Comparison of ENCODE assay signal across 17 cellular contexts in the genomic region with DNA sequence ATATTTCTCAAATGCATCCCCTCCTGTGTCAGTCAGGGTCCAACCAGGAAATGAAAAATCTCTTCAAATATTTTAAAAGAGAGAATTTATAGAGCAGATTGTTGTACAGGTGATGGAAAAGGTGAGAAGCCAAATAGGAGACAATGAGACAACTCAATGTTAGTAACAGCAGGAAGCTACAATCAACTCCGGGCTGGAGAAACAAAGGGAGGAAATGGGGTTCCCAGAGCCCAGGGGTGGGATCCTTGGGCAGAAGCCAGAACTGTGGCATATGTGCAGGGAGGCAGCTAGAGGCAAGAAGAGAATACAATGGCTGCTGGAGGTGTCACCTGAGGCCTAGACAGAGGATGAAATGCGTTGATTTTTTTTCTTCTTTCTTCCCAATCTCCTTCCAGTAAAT.
DNase-seq lines count a peak whose midpoint lies in the region; ATAC-seq and TF ChIP-seq lines count a peak whose summit lies in the region.
"Had no signal": no experiment of that assay in that cellular context is flagged by ENCODE, and none has a peak within 500 bp of the region (broad histone marks: within the 10 kb centered on the region; RNA-seq: fewer than 3 reads in every experiment).

No MANE protein-coding gene starts in this region.

- H2AFZ ChIP-seq in HCT116 (ENCODE audit: low read depth, low read length, poor library complexity, severe bottlenecking) = peak overlapping the region; percentile 29

- peaks cover 37% of the 10 kb centered on the region for H3K4me1 Mint-ChIP-seq in endothelial cell (ENCODE audit: unreplicated experiment)
- H3K4me1 Mint-ChIP-seq in activated CD8-positive, alpha-beta T cell treated with anti-CD3 and anti-CD28 coated beads, Interleukin-2, amount 10 ng/mL, durations not matched to agents 7 days and 5 days (ENCODE audit: low read depth) = no peaks in the 10 kb centered on the region
- H3K4me1 Mint-ChIP-seq: CD4-positive, CD25-positive, alpha-beta regulatory T cell had no signal

- no peak overlapping the region for H3K4me3 Mint-ChIP-seq in endothelial cell (ENCODE audit: unreplicated experiment)
- no peak overlapping the region for H3K4me3 Mint-ChIP-seq in activated CD8-positive, alpha-beta T cell treated with anti-CD3 and anti-CD28 coated beads, Interleukin-2, amount 10 ng/mL, durations not matched to agents 7 days and 5 days
- H3K4me3 Mint-ChIP-seq: CD4-positive, CD25-positive, alpha-beta regulatory T cell had no signal

- no peak overlapping the region for H3K4me2 ChIP-seq in HCT116 (ENCODE audit: low read length)

- no peak for ATAC-seq in HCT116
- peak; percentile 39 for ATAC-seq in left lobe of liver
- ATAC-seq in activated CD8-positive, alpha-beta T cell treated with anti-CD3 and anti-CD28 coated beads, Interleukin-2, amount 10 ng/mL, durations not matched to agents 7 days and 5 days = no peak
- no peak for ATAC-seq in SK-N-SH treated with all-trans-retinoic acid at 6 μM for 48 hours

- H3K36me3 Mint-ChIP-seq in endothelial cell (ENCODE audit: low read depth, unreplicated experiment) = no peaks in the 10 kb centered on the region
- H3K36me3 Mint-ChIP-seq in activated CD8-positive, alpha-beta T cell treated with anti-CD3 and anti-CD28 coated beads, Interleukin-2, amount 10 ng/mL, durations not matched to agents 7 days and 5 days (ENCODE audit: low read depth) = no peaks in the 10 kb centered on the region
- H3K36me3 Mint-ChIP-seq: CD4-positive, CD25-positive, alpha-beta regulatory T cell had no signal

- H3K79me2 ChIP-seq in HCT116 (ENCODE audit: insufficient read depth, low read length) = no peaks in the 10 kb centered on the region

- CTCF ChIA-PET in HCT116 (lab: Charles Lee) = no interaction called here
- CTCF ChIA-PET in activated CD8-positive, alpha-beta T cell treated with anti-CD3 and anti-CD28 coated beads, Interleukin-2, amount 10 ng/mL, durations not matched to agents 7 days and 5 days (lab: Charles Lee) = no interaction called here

- RAD21 ChIA-PET in HCT116 (lab: Charles Lee; ENCODE audit: low non-redundant PET in 1 of 2, low total read pairs in 2 of 2, uncharacterized antibody in 2 of 2, unreplicated experiment in 2 of 2) = no interaction called here

- no peak overlapping the region for H3K9ac ChIP-seq in HCT116 (ENCODE audit: low read length)

- H3K36me3 ChIP-seq in HCT116 (ENCODE audit: control insufficient read depth in 1 of 2, insufficient read depth in 2 of 2, low read length in 2 of 2) = no peaks in the 10 kb centered on the region

- H3K4me3 ChIP-seq in HCT116 (replicated peaks in 1 of 2; ENCODE audit: low read depth in 1 of 2, low read length in 2 of 2) = no peak overlapping the region

- H3K27me3 Mint-ChIP-seq in endothelial cell (ENCODE audit: unreplicated experiment) = peaks cover 2% of the 10 kb centered on the region
- H3K27me3 Mint-ChIP-seq in activated CD8-positive, alpha-beta T cell treated with anti-CD3 and anti-CD28 coated beads, Interleukin-2, amount 10 ng/mL, durations not matched to agents 7 days and 5 days (ENCODE audit: low read depth) = no peaks in the 10 kb centered on the region

- no peaks in the 10 kb centered on the region for H4K20me1 ChIP-seq in HCT116 (ENCODE audit: insufficient read depth)

- POLR2A ChIA-PET in HCT116 (lab: Charles Lee) = no interaction called here
- POLR2A ChIA-PET in activated CD8-positive, alpha-beta T cell treated with anti-CD3 and anti-CD28 coated beads, Interleukin-2, amount 10 ng/mL, durations not matched to agents 7 days and 5 days (lab: Charles Lee) = interaction anchor here (0.6 kb wide), 1 partner anchor 14 kb away, joined by 3 read pairs; no protein-coding TSS in a partner anchor

- H3K27ac ChIP-seq in HCT116 (ENCODE audit: low read depth, low read length) = no peak overlapping the region

- peak overlapping the region; percentile 85 for H3K27ac Mint-ChIP-seq in endothelial cell (ENCODE audit: unreplicated experiment)
- H3K27ac Mint-ChIP-seq in activated CD8-positive, alpha-beta T cell treated with anti-CD3 and anti-CD28 coated beads, Interleukin-2, amount 10 ng/mL, durations not matched to agents 7 days and 5 days = no peak overlapping the region

- no peaks in the 10 kb centered on the region for H3K9me2 ChIP-seq in HCT116 (ENCODE audit: insufficient read depth)

- intact Hi-C loops in HCT116 (cut with micrococcal nuclease) = no loop called here

- DNase-seq in COR-L47 (lab: John Stamatoyannopoulos, UW) (peak; percentile 77), HCT116 (ENCODE audit: low read depth, low spot score) (no peak), endothelial cell (ENCODE audit: low spot score) (peak; percentile 18), left lobe of liver (ENCODE audit: low spot score) (no peak), NCI-H82 (lab: John Stamatoyannopoulos, UW) (no peak)
- DNase-seq in activated CD8-positive, alpha-beta T cell treated with anti-CD3 and anti-CD28 coated beads, Interleukin-2, amount 10 ng/mL, durations not matched to agents 7 days and 5 days = no peak
- DNase-seq: CD4-positive, CD25-positive, alpha-beta regulatory T cell; DMS 273 treated with DMSO at 0.1 percent for 48 hours; KBM-7; NCI-H1092 treated with DMSO at 0.1 percent for 48 hours; NCI-H1436 treated with DMSO at 0.1 percent for 48 hours; NCI-H1930; NCI-H226; NCI-H510A treated with DMSO at 0.1 percent for 48 hours; OCI-M1; SHP77 had no signal

- H3K27me3 ChIP-seq in HCT116 (ENCODE audit: insufficient read depth, low read length) = no peaks in the 10 kb centered on the region

- TF ChIP-seq RAD21 in HCT116 (IDR thresholded peaks at IDR 0.05; ENCODE audit: low read depth) = no peak

- peaks cover 26 to 43% of the 10 kb centered on the region in 2 experiments for H3K4me1 ChIP-seq in HCT116 (ENCODE audit: control insufficient read depth in 1 of 2, insufficient read depth in 2 of 2, low read length in 2 of 2)

- TF ChIP-seq CTCF in HCT116 (IDR thresholded peaks at IDR 0.05 in 2 of 3, conservative IDR thresholded peaks at IDR 0.05 in 1 of 3; ENCODE audit: borderline replicate concordance in 1 of 3, insufficient read depth in 1 of 3, low read depth in 2 of 3, low read length in 2 of 3) (no peak), endothelial cell (IDR thresholded peaks at IDR 0.05; ENCODE audit: unreplicated experiment) (no peak)

- no peaks in the 10 kb centered on the region for H3K9me3 ChIP-seq in HCT116 (ENCODE audit: control insufficient read depth in 1 of 2, insufficient read depth in 1 of 2, low read depth in 1 of 2, low read length in 2 of 2)

- no peaks in the 10 kb centered on the region for H3K9me3 Mint-ChIP-seq in endothelial cell (ENCODE audit: unreplicated experiment)
- H3K9me3 Mint-ChIP-seq in activated CD8-positive, alpha-beta T cell treated with anti-CD3 and anti-CD28 coated beads, Interleukin-2, amount 10 ng/mL, durations not matched to agents 7 days and 5 days (ENCODE audit: insufficient read depth) = no peaks in the 10 kb centered on the region

- no peak for TF ChIP-seq POLR2A in HCT116 (IDR thresholded peaks at IDR 0.05; ENCODE audit: borderline replicate concordance, extremely low read depth, insufficient read depth, insufficient read length)

- no TSS peak for BruUV-seq in HCT116 (replicated peaks; lab: Mats Ljungman, UMichigan)

TF ChIP-seq in HCT116, 20 proteins besides CTCF, POLR2A, EP300 and RAD21 (continues in another document):
- no peak for TF ChIP-seq EZH2phosphoT487 (IDR thresholded peaks at IDR 0.05; ENCODE audit: borderline replicate concordance)
- TF ChIP-seq TCF7L2 (IDR thresholded peaks at IDR 0.05; ENCODE audit: borderline replicate concordance, extremely low read depth, insufficient read depth, insufficient read length) = no peak

TF ChIP-seq in SK-N-SH treated with all-trans-retinoic acid at 6 μM for 48 hours, 23 proteins besides CTCF, POLR2A, EP300 and RAD21 (continues in another document):
- TF ChIP-seq ZC3H10 (CRISPR knock-in tag; IDR thresholded peaks at IDR 0.05) = no peak
- TF ChIP-seq, protein P1, sequence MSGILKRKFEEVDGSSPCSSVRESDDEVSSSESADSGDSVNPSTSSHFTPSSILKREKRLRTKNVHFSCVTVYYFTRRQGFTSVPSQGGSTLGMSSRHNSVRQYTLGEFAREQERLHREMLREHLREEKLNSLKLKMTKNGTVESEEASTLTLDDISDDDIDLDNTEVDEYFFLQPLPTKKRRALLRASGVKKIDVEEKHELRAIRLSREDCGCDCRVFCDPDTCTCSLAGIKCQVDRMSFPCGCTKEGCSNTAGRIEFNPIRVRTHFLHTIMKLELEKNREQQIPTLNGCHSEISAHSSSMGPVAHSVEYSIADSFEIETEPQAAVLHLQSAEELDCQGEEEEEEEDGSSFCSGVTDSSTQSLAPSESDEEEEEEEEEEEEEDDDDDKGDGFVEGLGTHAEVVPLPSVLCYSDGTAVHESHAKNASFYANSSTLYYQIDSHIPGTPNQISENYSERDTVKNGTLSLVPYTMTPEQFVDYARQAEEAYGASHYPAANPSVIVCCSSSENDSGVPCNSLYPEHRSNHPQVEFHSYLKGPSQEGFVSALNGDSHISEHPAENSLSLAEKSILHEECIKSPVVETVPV (CRISPR knock-in tag; IDR thresholded peaks at IDR 0.05) = no peak
- no peak for TF ChIP-seq SNAI2 (CRISPR knock-in tag; IDR thresholded peaks at IDR 0.05)
- TF ChIP-seq ZNF8 (CRISPR knock-in tag; IDR thresholded peaks at IDR 0.05) = no peak
- TF ChIP-seq ESRRG (CRISPR knock-in tag; IDR thresholded peaks at IDR 0.05) = no peak
- no peak for TF ChIP-seq RARB (CRISPR knock-in tag; IDR thresholded peaks at IDR 0.05)
- TF ChIP-seq ZNF70 (CRISPR knock-in tag; IDR thresholded peaks at IDR 0.05) = no peak
- TF ChIP-seq, protein P2, sequence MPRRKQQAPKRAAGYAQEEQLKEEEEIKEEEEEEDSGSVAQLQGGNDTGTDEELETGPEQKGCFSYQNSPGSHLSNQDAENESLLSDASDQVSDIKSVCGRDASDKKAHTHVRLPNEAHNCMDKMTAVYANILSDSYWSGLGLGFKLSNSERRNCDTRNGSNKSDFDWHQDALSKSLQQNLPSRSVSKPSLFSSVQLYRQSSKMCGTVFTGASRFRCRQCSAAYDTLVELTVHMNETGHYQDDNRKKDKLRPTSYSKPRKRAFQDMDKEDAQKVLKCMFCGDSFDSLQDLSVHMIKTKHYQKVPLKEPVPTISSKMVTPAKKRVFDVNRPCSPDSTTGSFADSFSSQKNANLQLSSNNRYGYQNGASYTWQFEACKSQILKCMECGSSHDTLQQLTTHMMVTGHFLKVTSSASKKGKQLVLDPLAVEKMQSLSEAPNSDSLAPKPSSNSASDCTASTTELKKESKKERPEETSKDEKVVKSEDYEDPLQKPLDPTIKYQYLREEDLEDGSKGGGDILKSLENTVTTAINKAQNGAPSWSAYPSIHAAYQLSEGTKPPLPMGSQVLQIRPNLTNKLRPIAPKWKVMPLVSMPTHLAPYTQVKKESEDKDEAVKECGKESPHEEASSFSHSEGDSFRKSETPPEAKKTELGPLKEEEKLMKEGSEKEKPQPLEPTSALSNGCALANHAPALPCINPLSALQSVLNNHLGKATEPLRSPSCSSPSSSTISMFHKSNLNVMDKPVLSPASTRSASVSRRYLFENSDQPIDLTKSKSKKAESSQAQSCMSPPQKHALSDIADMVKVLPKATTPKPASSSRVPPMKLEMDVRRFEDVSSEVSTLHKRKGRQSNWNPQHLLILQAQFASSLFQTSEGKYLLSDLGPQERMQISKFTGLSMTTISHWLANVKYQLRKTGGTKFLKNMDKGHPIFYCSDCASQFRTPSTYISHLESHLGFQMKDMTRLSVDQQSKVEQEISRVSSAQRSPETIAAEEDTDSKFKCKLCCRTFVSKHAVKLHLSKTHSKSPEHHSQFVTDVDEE (CRISPR knock-in tag; IDR thresholded peaks at IDR 0.05) = no peak

Comparison
In these comparisons a context has a peak if more than half of its experiments do, and no peak if none do; other contexts are left out.
1. DNase-seq: peak in COR-L47 (single experiment) and endothelial cell (single experiment); none in HCT116 (single experiment), left lobe of liver (single experiment), activated CD8-positive, alpha-beta T cell treated with anti-CD3 and anti-CD28 coated beads, Interleukin-2, amount 10 ng/mL, durations not matched to agents 7 days and 5 days (single experiment) and NCI-H82 (single experiment).